In genomic region chr18:21928925-21929324, GRCh38 we compare ENCODE assay signal across 1 cellular context.
TF ChIP-seq lines count a peak whose summit lies in the region.

No MANE protein-coding gene starts in this region.

TF ChIP-seq in WTC11, 78 proteins besides CTCF, POLR2A, EP300 and RAD21 (continued from another document):
- TF ChIP-seq ARID4B (CRISPR knock-in tag; IDR thresholded peaks at IDR 0.05; ENCODE audit: borderline replicate concordance) (no peak), NFE2L1 (CRISPR knock-in tag; IDR thresholded peaks at IDR 0.05) (no peak)
TF ChIP-seq in WTC11: peak in this region for 0.
